Comparison of ENCODE assay signal across 9 cellular contexts in the genomic region with DNA sequence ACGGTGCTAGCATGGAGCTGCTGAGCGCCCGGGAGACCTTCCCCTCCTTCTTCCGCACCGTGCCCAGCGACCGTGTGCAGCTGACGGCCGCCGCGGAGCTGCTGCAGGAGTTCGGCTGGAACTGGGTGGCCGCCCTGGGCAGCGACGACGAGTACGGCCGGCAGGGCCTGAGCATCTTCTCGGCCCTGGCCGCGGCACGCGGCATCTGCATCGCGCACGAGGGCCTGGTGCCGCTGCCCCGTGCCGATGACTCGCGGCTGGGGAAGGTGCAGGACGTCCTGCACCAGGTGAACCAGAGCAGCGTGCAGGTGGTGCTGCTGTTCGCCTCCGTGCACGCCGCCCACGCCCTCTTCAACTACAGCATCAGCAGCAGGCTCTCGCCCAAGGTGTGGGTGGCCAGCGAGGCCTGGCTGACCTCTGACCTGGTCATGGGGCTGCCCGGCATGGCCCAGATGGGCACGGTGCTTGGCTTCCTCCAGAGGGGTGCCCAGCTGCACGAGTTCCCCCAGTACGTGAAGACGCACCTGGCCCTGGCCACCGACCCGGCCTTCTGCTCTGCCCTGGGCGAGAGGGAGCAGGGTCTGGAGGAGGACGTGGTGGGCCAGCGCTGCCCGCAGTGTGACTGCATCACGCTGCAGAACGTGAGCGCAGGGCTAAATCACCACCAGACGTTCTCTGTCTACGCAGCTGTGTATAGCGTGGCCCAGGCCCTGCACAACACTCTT.
"Had no signal": no experiment of that assay in that cellular context is flagged by ENCODE, and none has a peak within 500 bp of the region (broad histone marks: within the 10 kb centered on the region; RNA-seq: fewer than 3 reads in every experiment).

No MANE protein-coding gene starts in this region.

- H3K27ac ChIP-seq: upper lobe of left lung had no signal

- DNase-seq: activated CD4-positive, alpha-beta memory T cell treated with anti-CD3 and anti-CD28 coated beads, Interleukin-2, amount 10 ng/mL, durations not matched to agents 7 days and 5 days; activated CD8-positive, alpha-beta memory T cell treated with anti-CD3 and anti-CD28 coated beads, Interleukin-2, amount 50 U/mL, for 4 hours; activated naive CD8-positive, alpha-beta T cell treated with anti-CD3 and anti-CD28 coated beads, Interleukin-2, amount 10 ng/mL, durations not matched to agents 7 days and 5 days; activated T-cell treated with anti-CD3 and anti-CD28 coated beads, Interleukin-2, amount 50 U/mL, for 72 hours; hypothalamus; stimulated activated CD4-positive, alpha-beta T cell treated with anti-CD3 and anti-CD28 coated beads, Interleukin-12 subunit alpha, Interleukin-12 subunit beta, amount 100 ng/mL, for 4 hours; stimulated activated naive CD4-positive, alpha-beta T cell treated with Interleukin-2 at 50 U/mL for 16 hours; T-helper 9 cell had no signal

- H3K27me3 ChIP-seq: upper lobe of left lung had no signal

- H3K9me3 ChIP-seq: upper lobe of left lung had no signal

- H3K4me3 ChIP-seq: upper lobe of left lung had no signal
